In genomic region chr6:45323656-45324224, GRCh38 we compare ENCODE assay signal across 20 cellular contexts. TPM values are rescaled to one million over a fixed set of nuclear protein-coding genes. Genes with fewer than 3 reads are reported as not detected.
DNase-seq lines count a peak whose midpoint lies in the region; ATAC-seq lines count a peak whose summit lies in the region.
"Had no signal": no experiment of that assay in that cellular context is flagged by ENCODE, and none has a peak within 500 bp of the region (broad histone marks: within the 10 kb centered on the region; RNA-seq: fewer than 3 reads in every experiment).

No MANE protein-coding gene starts in this region.

- no peaks in the 10 kb centered on the region for H3K27me3 Mint-ChIP-seq in activated T-cell treated with anti-CD3 and anti-CD28 coated beads, Interleukin-2, amount 50 U/mL, for 24 hours
- H3K27me3 Mint-ChIP-seq in activated T-helper 17 cell treated with anti-CD3 and anti-CD28 coated beads, Interleukin-2, amount 50 U/mL, for 72 hours: no peaks in the 10 kb centered on the region
- H3K27me3 Mint-ChIP-seq in naive thymus-derived CD8-positive, alpha-beta T cell: no peaks in the 10 kb centered on the region

- no peak for ATAC-seq in activated T-helper 17 cell treated with anti-CD3 and anti-CD28 coated beads, Interleukin-2, amount 50 U/mL, for 72 hours (replicated peaks)
- peak; percentile 48 to 53 for ATAC-seq in naive thymus-derived CD8-positive, alpha-beta T cell
- ATAC-seq: mucosa of descending colon had no signal

- H3K27ac Mint-ChIP-seq in activated T-cell treated with anti-CD3 and anti-CD28 coated beads, Interleukin-2, amount 50 U/mL, for 24 hours: peak overlapping the region; percentile 47
- H3K27ac Mint-ChIP-seq in activated T-helper 17 cell treated with anti-CD3 and anti-CD28 coated beads, Interleukin-2, amount 50 U/mL, for 72 hours: peak overlapping the region; percentile 9
- H3K27ac Mint-ChIP-seq in naive thymus-derived CD8-positive, alpha-beta T cell: peak overlapping the region; percentile 56 to 97 (median 93)
- H3K27ac Mint-ChIP-seq: HFFc6 had no signal

- H3K27ac ChIP-seq in KOPT-K1 (ENCODE audit: low read depth, low read length, poor library complexity, severe bottlenecking): peak overlapping the region; percentile 80
- H3K27ac ChIP-seq: esophagus muscularis mucosa, neutrophil had no signal

- peaks cover 55% of the 10 kb centered on the region for H3K4me1 Mint-ChIP-seq in activated T-cell treated with anti-CD3 and anti-CD28 coated beads, Interleukin-2, amount 50 U/mL, for 24 hours (ENCODE audit: low read depth)
- peaks cover 12% of the 10 kb centered on the region for H3K4me1 Mint-ChIP-seq in activated T-helper 17 cell treated with anti-CD3 and anti-CD28 coated beads, Interleukin-2, amount 50 U/mL, for 72 hours
- peaks cover 25 to 66% (median 56%) of the 10 kb centered on the region in 4 donors for H3K4me1 Mint-ChIP-seq in naive thymus-derived CD8-positive, alpha-beta T cell

- H3K36me3 ChIP-seq in KOPT-K1 (ENCODE audit: insufficient read depth, low read length): no peaks in the 10 kb centered on the region
- H3K36me3 ChIP-seq: esophagus muscularis mucosa, neutrophil had no signal

- H3K9me3 Mint-ChIP-seq in activated T-cell treated with anti-CD3 and anti-CD28 coated beads, Interleukin-2, amount 50 U/mL, for 24 hours: no peaks in the 10 kb centered on the region
- no peaks in the 10 kb centered on the region for H3K9me3 Mint-ChIP-seq in activated T-helper 17 cell treated with anti-CD3 and anti-CD28 coated beads, Interleukin-2, amount 50 U/mL, for 72 hours
- no peaks in the 10 kb centered on the region for H3K9me3 Mint-ChIP-seq in naive thymus-derived CD8-positive, alpha-beta T cell
- H3K9me3 Mint-ChIP-seq: HFFc6 had no signal

- H3K36me3 Mint-ChIP-seq in activated T-cell treated with anti-CD3 and anti-CD28 coated beads, Interleukin-2, amount 50 U/mL, for 24 hours (ENCODE audit: low read depth): peaks cover 5% of the 10 kb centered on the region
- H3K36me3 Mint-ChIP-seq in activated T-helper 17 cell treated with anti-CD3 and anti-CD28 coated beads, Interleukin-2, amount 50 U/mL, for 72 hours (ENCODE audit: low read depth): no peaks in the 10 kb centered on the region
- peaks cover 0 to 3% (median 0%) of the 10 kb centered on the region in 3 donors for H3K36me3 Mint-ChIP-seq in naive thymus-derived CD8-positive, alpha-beta T cell

- no peaks in the 10 kb centered on the region for H3K9me3 ChIP-seq in KOPT-K1 (ENCODE audit: insufficient read depth, low read length, poor library complexity, severe bottlenecking)
- H3K9me3 ChIP-seq: esophagus muscularis mucosa, mucosa of descending colon, neutrophil had no signal

- POLR2A ChIA-PET in naive thymus-derived CD8-positive, alpha-beta T cell (lab: Charles Lee): interaction anchor here (0.6 to 3.1 kb wide), 5 partner anchors 13 to 455 kb away, joined by 3 to 18 read pairs (median 5); partner anchors contain the start of gene SUPT3H

- DNase-seq in activated T-cell treated with anti-CD3 and anti-CD28 coated beads, Interleukin-2, amount 50 U/mL, for 24 hours: no peak
- no peak for DNase-seq in activated T-cell treated with anti-CD3 and anti-CD28 coated beads, Interleukin-2, amount 50 U/mL, for 48 hours
- DNase-seq in naive thymus-derived CD8-positive, alpha-beta T cell: peak in 3 of 10 donors; percentile 37 to 61 (median 52)
- DNase-seq in T1000 (lab: John Stamatoyannopoulos, UW) (no peak), mesenteric fat pad (ENCODE audit: low spot score) (no peak)
- no peak for DNase-seq in stimulated activated naive CD4-positive, alpha-beta T cell treated with Interleukin-2 at 50 U/mL for 16 hours (lab: John Stamatoyannopoulos, UW)
- DNase-seq: amygdala; caudate nucleus; effector CD4-positive, alpha-beta T cell; HFFc6; IMR-90; mucosa of descending colon; NCI-H1092; NCI-H2081; NCI-H446 treated with DMSO at 0.1 percent for 48 hours; stimulated activated CD4-positive, alpha-beta T cell treated with anti-CD3 and anti-CD28 coated beads, Interleukin-12 subunit alpha, Interleukin-12 subunit beta, amount 100 ng/mL, for 4 hours had no signal

- peak overlapping the region; percentile 55 for H3K4me3 Mint-ChIP-seq in activated T-cell treated with anti-CD3 and anti-CD28 coated beads, Interleukin-2, amount 50 U/mL, for 24 hours
- H3K4me3 Mint-ChIP-seq in activated T-helper 17 cell treated with anti-CD3 and anti-CD28 coated beads, Interleukin-2, amount 50 U/mL, for 72 hours: peak overlapping the region; percentile 36
- H3K4me3 Mint-ChIP-seq in naive thymus-derived CD8-positive, alpha-beta T cell: peak overlapping the region; percentile 52 to 85 (median 78)
- H3K4me3 Mint-ChIP-seq: HFFc6 had no signal

RNA-seq across cellular contexts. Expression of gene RUNX2, which starts 4.4 kb away (rescaled TPM):
- total RNA-seq in activated T-helper 17 cell treated with anti-CD3 and anti-CD28 coated beads, Interleukin-2, amount 50 U/mL, for 72 hours: 10 to 100 TPM; 30.8 to 33.7 TPM
- 10 to 100 TPM; 36.7 TPM for total RNA-seq in naive thymus-derived CD8-positive, alpha-beta T cell
- 10 to 100 TPM; 31.3 to 44.3 (median 42.5) TPM for polyA plus RNA-seq in naive thymus-derived CD8-positive, alpha-beta T cell
- 1.6 TPM for total RNA-seq in mesenteric fat pad

RNA-seq across cellular contexts. Expression of gene SUPT3H, which starts 54.0 kb away (rescaled TPM):
- 10 to 100 TPM; 12.1 to 20.0 TPM for total RNA-seq in activated T-helper 17 cell treated with anti-CD3 and anti-CD28 coated beads, Interleukin-2, amount 50 U/mL, for 72 hours
- 10 to 100 TPM; 19.4 to 20.6 TPM for total RNA-seq in naive thymus-derived CD8-positive, alpha-beta T cell
- 10 to 100 TPM; 16.9 to 20.8 (median 20.0) TPM for polyA plus RNA-seq in naive thymus-derived CD8-positive, alpha-beta T cell
- 5.0 TPM for total RNA-seq in mesenteric fat pad

Comparison
In these comparisons a context has a peak if more than half of its experiments do, and no peak if none do; other contexts are left out.
1. H3K27ac Mint-ChIP-seq: peak in every context shown above with its lines; median percentile 93 in naive thymus-derived CD8-positive, alpha-beta T cell; 47 in activated T-cell treated with anti-CD3 and anti-CD28 coated beads, Interleukin-2, amount 50 U/mL, for 24 hours; 9 in activated T-helper 17 cell treated with anti-CD3 and anti-CD28 coated beads, Interleukin-2, amount 50 U/mL, for 72 hours.
2. RNA of gene RUNX2, which starts 4.4 kb away (total RNA-seq): 36.7 TPM in naive thymus-derived CD8-positive, alpha-beta T cell and 30.8 to 33.7 TPM in activated T-helper 17 cell treated with anti-CD3 and anti-CD28 coated beads, Interleukin-2, amount 50 U/mL, for 72 hours; 1.6 TPM in mesenteric fat pad (single experiment); every median in the first group is over 10 times any median in the second.
3. Peak in every context shown above with its lines, with median percentiles within 50 percentile points of each other: H3K4me3 Mint-ChIP-seq.